ENCODE assay signal across 9 cellular contexts in the genomic region with DNA sequence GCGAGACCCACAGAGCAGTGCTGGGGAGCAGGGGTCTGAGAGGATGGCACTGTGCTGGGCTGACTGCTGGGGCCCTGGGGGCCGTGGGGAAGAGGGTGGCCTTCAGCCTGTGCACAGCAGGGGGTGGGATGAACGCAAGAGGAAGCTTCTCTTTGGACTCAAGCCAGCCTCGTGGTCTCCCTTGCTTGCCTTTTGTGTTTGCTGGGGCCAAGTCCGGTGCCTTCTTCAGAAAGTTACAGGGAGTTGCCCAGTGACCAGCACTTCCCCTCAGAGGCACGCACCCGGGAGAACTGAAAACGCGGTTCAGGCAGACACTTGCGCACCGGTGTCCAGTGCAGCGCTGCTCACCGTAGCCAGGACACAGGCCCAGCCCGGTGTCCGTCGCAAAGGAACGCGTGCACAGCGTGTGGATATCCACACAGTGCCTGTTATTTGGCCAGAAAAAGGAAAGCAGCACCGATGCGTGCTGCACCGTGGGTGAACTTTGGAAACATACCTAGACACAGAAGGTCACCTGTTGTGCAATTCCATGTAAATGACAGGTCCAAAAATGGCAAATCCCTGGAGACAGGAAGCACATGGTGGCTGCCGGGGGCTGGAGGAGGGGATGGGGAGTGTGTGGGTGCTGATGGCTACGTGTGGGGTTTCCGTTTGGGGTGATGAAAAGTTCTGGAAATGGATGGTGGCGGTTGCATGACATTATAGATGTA. TPM values are rescaled to one million over a fixed set of nuclear protein-coding genes. Genes with fewer than 3 reads are reported as not detected.
DNase-seq lines count a peak whose midpoint lies in the region; ATAC-seq, FAIRE-seq and TF ChIP-seq lines count a peak whose summit lies in the region.
"Had no signal": no experiment of that assay in that cellular context is flagged by ENCODE, and none has a peak within 500 bp of the region (broad histone marks: within the 10 kb centered on the region; RNA-seq: fewer than 3 reads in every experiment).

No MANE protein-coding gene starts in this region.

- H3K4me3 ChIP-seq in PC-3 (ENCODE audit: low read length) = no peak overlapping the region
- no peak overlapping the region for H3K4me3 ChIP-seq in endodermal cell (ENCODE audit: low read length)
- no peak overlapping the region for H3K4me3 ChIP-seq in neural progenitor cell
- no peak overlapping the region for H3K4me3 ChIP-seq in HAP-1

- H4K20me1 ChIP-seq in PC-3 (ENCODE audit: low read length) = no peaks in the 10 kb centered on the region
- peaks cover 4% of the 10 kb centered on the region for H4K20me1 ChIP-seq in neural progenitor cell (ENCODE audit: low read depth)

- no peak for FAIRE-seq in RCC 7860 (lab: Jason Lieb, UNC)
- FAIRE-seq: colon had no signal

- no peak overlapping the region for H3K4me2 ChIP-seq in PC-3 (ENCODE audit: low read length)
- H3K4me2 ChIP-seq in neural progenitor cell = no peak overlapping the region

- ATAC-seq in PC-3 (peak; percentile 30; the same call in 1 of the 2 replicates), HG03378 (IDR thresholded peaks at IDR 0.05; ENCODE audit: unreplicated experiment) (no peak)

- TF ChIP-seq CTCF in PC-3 (conservative IDR thresholded peaks at IDR 0.05; ENCODE audit: low read depth, low read length) (no peak), endodermal cell (conservative IDR thresholded peaks at IDR 0.05) (no peak), neural progenitor cell (IDR thresholded peaks at IDR 0.05) (no peak)

- 95 to 96% methylated on average over 26 of the region's 26 CpGs for WGBS in endodermal cell (ENCODE audit: insufficient coverage in 1 of 2, insufficient read length in 1 of 2), 2 experiments

- H3K9me2 ChIP-seq in PC-3 (replicated peaks; ENCODE audit: low read length) = no peaks in the 10 kb centered on the region

- H3K9ac ChIP-seq in PC-3 (ENCODE audit: low read length) (no peak overlapping the region), endodermal cell (ENCODE audit: extremely low read depth, low read length, poor library complexity, severe bottlenecking) (no peak overlapping the region), neural progenitor cell (no peak overlapping the region)

- H3K27ac Mint-ChIP-seq in endodermal cell (peak overlapping the region; percentile 64), neural progenitor cell (peak overlapping the region; percentile 34)

- H3K9me3 Mint-ChIP-seq in endodermal cell (no peaks in the 10 kb centered on the region), neural progenitor cell (no peaks in the 10 kb centered on the region)

- in situ Hi-C loops in HAP-1 (cut with MboI; ENCODE audit: low sequenced_read_pairs) = no loop called here

- H3F3A ChIP-seq in PC-3 (ENCODE audit: low read length, unreplicated experiment) (no peaks in the 10 kb centered on the region), neural progenitor cell (ENCODE audit: low read depth) (no peaks in the 10 kb centered on the region)

- H3K9me3 ChIP-seq in PC-3 (ENCODE audit: low read length) (no peaks in the 10 kb centered on the region), endodermal cell (ENCODE audit: control insufficient read depth, low read length) (no peaks in the 10 kb centered on the region), neural progenitor cell (ENCODE audit: low read depth) (no peaks in the 10 kb centered on the region), HAP-1 (no peaks in the 10 kb centered on the region)

- H3K79me2 ChIP-seq in PC-3 (ENCODE audit: low read length) = no peaks in the 10 kb centered on the region
- H3K79me2 ChIP-seq in neural progenitor cell (ENCODE audit: low read depth) = no peaks in the 10 kb centered on the region

- peaks cover 9% of the 10 kb centered on the region for H3K4me1 Mint-ChIP-seq in endodermal cell
- peaks cover 18% of the 10 kb centered on the region for H3K4me1 Mint-ChIP-seq in neural progenitor cell

- no peak overlapping the region for H3K27ac ChIP-seq in PC-3 (ENCODE audit: low read length)
- no peak overlapping the region for H3K27ac ChIP-seq in endodermal cell (ENCODE audit: low read depth, low read length)
- no peak overlapping the region for H3K27ac ChIP-seq in neural progenitor cell

- no peaks in the 10 kb centered on the region; the same call in 1 of the 2 replicates for H3K4me1 ChIP-seq in PC-3 (ENCODE audit: insufficient read depth, low read length)
- no peaks in the 10 kb centered on the region for H3K4me1 ChIP-seq in endodermal cell (ENCODE audit: control insufficient read depth, insufficient read depth, low read length)
- H3K4me1 ChIP-seq in neural progenitor cell = no peaks in the 10 kb centered on the region
- H3K4me1 ChIP-seq in HAP-1 = no peaks in the 10 kb centered on the region

- H3K27me3 ChIP-seq in PC-3 (ENCODE audit: low read length) = no peaks in the 10 kb centered on the region
- H3K27me3 ChIP-seq in endodermal cell (ENCODE audit: control insufficient read depth, insufficient read depth, low read length, poor library complexity, severe bottlenecking) = no peaks in the 10 kb centered on the region
- no peaks in the 10 kb centered on the region for H3K27me3 ChIP-seq in neural progenitor cell
- H3K27me3 ChIP-seq in HAP-1 (ENCODE audit: low read depth) = no peaks in the 10 kb centered on the region

- POLR2A ChIA-PET in PC-3 (lab: Charles Lee; ENCODE audit: unreplicated experiment) = no interaction called here

- CTCF ChIA-PET in PC-3 (lab: Charles Lee) = no interaction called here

- H3K27me3 Mint-ChIP-seq in endodermal cell (ENCODE audit: insufficient read depth) = no peaks in the 10 kb centered on the region
- peaks cover 5% of the 10 kb centered on the region for H3K27me3 Mint-ChIP-seq in neural progenitor cell (ENCODE audit: insufficient read depth, low read depth)

- BruUV-seq in PC-3 (replicated peaks; lab: Mats Ljungman, UMichigan) = no TSS peak

- intact Hi-C loops in PC-3 (cut with micrococcal nuclease) = no loop called here

- peaks cover 7% of the 10 kb centered on the region for H3K36me3 ChIP-seq in PC-3 (ENCODE audit: low read depth, low read length)
- peaks cover 44% of the 10 kb centered on the region for H3K36me3 ChIP-seq in endodermal cell (ENCODE audit: control insufficient read depth, insufficient read depth, low read length)
- no peaks in the 10 kb centered on the region for H3K36me3 ChIP-seq in neural progenitor cell
- H3K36me3 ChIP-seq in HAP-1 (replicated peaks) = peaks cover 22% of the 10 kb centered on the region

- peaks cover 20% of the 10 kb centered on the region for H3K36me3 Mint-ChIP-seq in endodermal cell (ENCODE audit: low read depth)
- H3K36me3 Mint-ChIP-seq in neural progenitor cell = peaks cover 10% of the 10 kb centered on the region

- H2AFZ ChIP-seq in PC-3 (ENCODE audit: low read length) = no peak overlapping the region
- H2AFZ ChIP-seq in neural progenitor cell (replicated peaks) = no peak overlapping the region

- H3K4me3 Mint-ChIP-seq in endodermal cell (no peak overlapping the region), neural progenitor cell (no peak overlapping the region)

- DNase-seq in COR-L47 (lab: John Stamatoyannopoulos, UW) = peak; percentile 51
- no peak for DNase-seq in PC-3
- no peak for DNase-seq in endodermal cell
- no peak for DNase-seq in neural progenitor cell (ENCODE audit: low spot score)
- no peak for DNase-seq in RCC 7860 (ENCODE audit: low spot score)
- DNase-seq in HAP-1 (ENCODE audit: low spot score in 2 of 2) = no peak
- DNase-seq in activated CD4-positive, alpha-beta T cell treated with anti-CD3 and anti-CD28 coated beads, Interleukin-2, amount 50 U/mL, for 48 hours = no peak

RNA-seq across cellular contexts. Expression of a gene that starts 29.5 kb away (rescaled TPM):
- total RNA-seq in PC-3 (2014; rRNA removed) = 49.9 and 64.3 TPM in 2 replicates
- total RNA-seq in endodermal cell = 10 to 100 TPM; 38.6 to 40.7 TPM
- polyA plus RNA-seq in endodermal cell (2013, experiment 1 of 2) = 36.4 TPM
- 33.5 TPM for polyA plus RNA-seq in endodermal cell (2013, experiment 2 of 2)
- total RNA-seq in neural progenitor cell (ENCODE audit: low replicate concordance) = 10.9 and 39.3 TPM in 2 replicates

RNA-seq across cellular contexts. Expression of a gene that starts 39.3 kb away (rescaled TPM):
- total RNA-seq in PC-3 (2014; rRNA removed) (22.7 and 38.2 TPM in 2 replicates), endodermal cell (10 to 100 TPM; 66.9 to 71.4 TPM), neural progenitor cell (ENCODE audit: low replicate concordance) (17.5 and 22.4 TPM in 2 replicates)
- 52.3 TPM for polyA plus RNA-seq in endodermal cell (2013, experiment 1 of 2)
- 45.0 TPM for polyA plus RNA-seq in endodermal cell (2013, experiment 2 of 2)

RNA-seq across cellular contexts. Expression of a gene that starts 49.2 kb away (rescaled TPM):
- total RNA-seq in PC-3 (2014; rRNA removed) (24.6 and 28.2 TPM in 2 replicates), endodermal cell (10 to 100 TPM; 46.8 to 49.6 TPM), neural progenitor cell (ENCODE audit: low replicate concordance) (0.97 and 11.9 TPM in 2 replicates)
- 28.8 TPM for polyA plus RNA-seq in endodermal cell (2013, experiment 1 of 2)
- 24.7 TPM for polyA plus RNA-seq in endodermal cell (2013, experiment 2 of 2)
